Comparison of ENCODE assay signal across 1 cellular context in the genomic region with DNA sequence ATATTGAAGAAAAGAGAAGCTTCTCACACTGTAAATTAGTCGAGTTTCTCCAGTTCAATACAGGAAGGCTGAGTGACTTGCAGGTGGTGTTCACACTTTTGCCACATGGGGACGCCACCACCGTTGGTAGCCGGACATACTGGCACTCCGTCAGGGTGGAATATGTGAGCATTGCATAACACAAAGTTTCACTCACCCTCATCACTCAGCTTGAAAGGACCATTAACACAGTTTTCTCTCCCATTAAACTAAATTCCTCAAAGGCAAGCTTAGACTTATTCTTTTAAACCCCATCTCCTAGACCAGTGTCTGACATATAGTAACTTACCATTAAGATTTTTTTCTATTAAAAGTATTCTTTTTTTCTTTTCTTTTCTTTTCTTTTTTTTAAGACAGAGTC.
A peak's percentile ranks its signal among the peaks of the same experiment; 100 is the strongest.
TF ChIP-seq lines count a peak whose summit lies in the region.

No MANE protein-coding gene starts in this region.

TF ChIP-seq in HepG2, 621 proteins besides CTCF, POLR2A, EP300 and RAD21 (continued from another document and continues in another):
- TF ChIP-seq ARNTL (CRISPR knock-in tag; IDR thresholded peaks at IDR 0.05) (no peak), TBL1XR1 (IDR thresholded peaks at IDR 0.05; ENCODE audit: borderline replicate concordance, low read length, partially characterized antibody) (no peak), ZNF781 (CRISPR knock-in tag; IDR thresholded peaks at IDR 0.05; ENCODE audit: borderline replicate concordance, not compliant biosample characterization) (no peak), HNF4G (IDR thresholded peaks at IDR 0.05; ENCODE audit: borderline replicate concordance, low read depth, low read length) (no peak; the same call in 1 of the 2 replicates), HNF4G (CRISPR knock-in tag; IDR thresholded peaks at IDR 0.05; ENCODE audit: borderline replicate concordance, low read depth) (no peak), DMAP1 (CRISPR knock-in tag; IDR thresholded peaks at IDR 0.05) (no peak), KDM3A (CRISPR knock-in tag; IDR thresholded peaks at IDR 0.05; ENCODE audit: low read depth) (peak; percentile 41; the same call in 1 of the 2 replicates), ZNF879 (CRISPR knock-in tag; IDR thresholded peaks at IDR 0.05) (no peak), ZNF629 (CRISPR knock-in tag; conservative IDR thresholded peaks at IDR 0.05) (no peak), ZNF33B (CRISPR knock-in tag; IDR thresholded peaks at IDR 0.05) (no peak), YEATS2 (CRISPR knock-in tag; IDR thresholded peaks at IDR 0.05; ENCODE audit: borderline replicate concordance) (no peak), ZNF790 (CRISPR knock-in tag; IDR thresholded peaks at IDR 0.05; ENCODE audit: borderline replicate concordance) (0 out of 2 replicates have a peak, but pooled peaks have one; percentile 46), SATB2 (CRISPR knock-in tag; IDR thresholded peaks at IDR 0.05) (no peak), AKAP8 (CRISPR knock-in tag; IDR thresholded peaks at IDR 0.05) (no peak), ZNF280D (CRISPR knock-in tag; IDR thresholded peaks at IDR 0.05) (no peak), TOPORS (CRISPR knock-in tag; IDR thresholded peaks at IDR 0.05) (no peak), ZFP36L2 (CRISPR knock-in tag; IDR thresholded peaks at IDR 0.05) (no peak), SP5 (CRISPR knock-in tag; IDR thresholded peaks at IDR 0.05; ENCODE audit: borderline replicate concordance, low read depth) (no peak), ZNF547 (CRISPR knock-in tag; IDR thresholded peaks at IDR 0.05) (no peak), NR3C1 (CRISPR knock-in tag; IDR thresholded peaks at IDR 0.05) (no peak), ZBTB34 (CRISPR knock-in tag; IDR thresholded peaks at IDR 0.05) (no peak), ZFP82 (CRISPR knock-in tag; IDR thresholded peaks at IDR 0.05; ENCODE audit: borderline replicate concordance) (no peak), SPEN (CRISPR knock-in tag; IDR thresholded peaks at IDR 0.05; ENCODE audit: low read depth) (peak; percentile 54; the same call in 1 of the 2 replicates), MED13 (CRISPR knock-in tag; IDR thresholded peaks at IDR 0.05) (no peak), ZNF337 (CRISPR knock-in tag; IDR thresholded peaks at IDR 0.05; ENCODE audit: borderline replicate concordance, low read depth) (no peak), ZNF577 (CRISPR knock-in tag; IDR thresholded peaks at IDR 0.05; ENCODE audit: borderline replicate concordance, low read depth) (no peak), KLF13 (CRISPR knock-in tag; IDR thresholded peaks at IDR 0.05) (no peak), HOXA7 (CRISPR knock-in tag; IDR thresholded peaks at IDR 0.05) (no peak), CCAR2 (optimal IDR thresholded peaks at IDR 0.05; ENCODE audit: low read depth, low read length) (no peak), HOXA9 (CRISPR knock-in tag; IDR thresholded peaks at IDR 0.05; ENCODE audit: borderline replicate concordance) (no peak), MLLT10 (CRISPR knock-in tag; IDR thresholded peaks at IDR 0.05) (no peak), PRMT3 (CRISPR knock-in tag; IDR thresholded peaks at IDR 0.05; ENCODE audit: borderline replicate concordance, low read depth) (no peak), MEIS1 (CRISPR knock-in tag; IDR thresholded peaks at IDR 0.05; ENCODE audit: borderline replicate concordance) (no peak), SMC3 (IDR thresholded peaks at IDR 0.05; ENCODE audit: low read length) (peak; percentile 97)
- TF ChIP-seq, protein P1, sequence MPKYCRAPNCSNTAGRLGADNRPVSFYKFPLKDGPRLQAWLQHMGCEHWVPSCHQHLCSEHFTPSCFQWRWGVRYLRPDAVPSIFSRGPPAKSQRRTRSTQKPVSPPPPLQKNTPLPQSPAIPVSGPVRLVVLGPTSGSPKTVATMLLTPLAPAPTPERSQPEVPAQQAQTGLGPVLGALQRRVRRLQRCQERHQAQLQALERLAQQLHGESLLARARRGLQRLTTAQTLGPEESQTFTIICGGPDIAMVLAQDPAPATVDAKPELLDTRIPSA (CRISPR knock-in tag; IDR thresholded peaks at IDR 0.05; ENCODE audit: borderline replicate concordance), result no peak
- TF ChIP-seq, protein P2, sequence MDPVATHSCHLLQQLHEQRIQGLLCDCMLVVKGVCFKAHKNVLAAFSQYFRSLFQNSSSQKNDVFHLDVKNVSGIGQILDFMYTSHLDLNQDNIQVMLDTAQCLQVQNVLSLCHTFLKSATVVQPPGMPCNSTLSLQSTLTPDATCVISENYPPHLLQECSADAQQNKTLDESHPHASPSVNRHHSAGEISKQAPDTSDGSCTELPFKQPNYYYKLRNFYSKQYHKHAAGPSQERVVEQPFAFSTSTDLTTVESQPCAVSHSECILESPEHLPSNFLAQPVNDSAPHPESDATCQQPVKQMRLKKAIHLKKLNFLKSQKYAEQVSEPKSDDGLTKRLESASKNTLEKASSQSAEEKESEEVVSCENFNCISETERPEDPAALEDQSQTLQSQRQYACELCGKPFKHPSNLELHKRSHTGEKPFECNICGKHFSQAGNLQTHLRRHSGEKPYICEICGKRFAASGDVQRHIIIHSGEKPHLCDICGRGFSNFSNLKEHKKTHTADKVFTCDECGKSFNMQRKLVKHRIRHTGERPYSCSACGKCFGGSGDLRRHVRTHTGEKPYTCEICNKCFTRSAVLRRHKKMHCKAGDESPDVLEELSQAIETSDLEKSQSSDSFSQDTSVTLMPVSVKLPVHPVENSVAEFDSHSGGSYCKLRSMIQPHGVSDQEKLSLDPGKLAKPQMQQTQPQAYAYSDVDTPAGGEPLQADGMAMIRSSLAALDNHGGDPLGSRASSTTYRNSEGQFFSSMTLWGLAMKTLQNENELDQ (CRISPR knock-in tag; IDR thresholded peaks at IDR 0.05; ENCODE audit: borderline replicate concordance), result no peak
- TF ChIP-seq, protein P3, sequence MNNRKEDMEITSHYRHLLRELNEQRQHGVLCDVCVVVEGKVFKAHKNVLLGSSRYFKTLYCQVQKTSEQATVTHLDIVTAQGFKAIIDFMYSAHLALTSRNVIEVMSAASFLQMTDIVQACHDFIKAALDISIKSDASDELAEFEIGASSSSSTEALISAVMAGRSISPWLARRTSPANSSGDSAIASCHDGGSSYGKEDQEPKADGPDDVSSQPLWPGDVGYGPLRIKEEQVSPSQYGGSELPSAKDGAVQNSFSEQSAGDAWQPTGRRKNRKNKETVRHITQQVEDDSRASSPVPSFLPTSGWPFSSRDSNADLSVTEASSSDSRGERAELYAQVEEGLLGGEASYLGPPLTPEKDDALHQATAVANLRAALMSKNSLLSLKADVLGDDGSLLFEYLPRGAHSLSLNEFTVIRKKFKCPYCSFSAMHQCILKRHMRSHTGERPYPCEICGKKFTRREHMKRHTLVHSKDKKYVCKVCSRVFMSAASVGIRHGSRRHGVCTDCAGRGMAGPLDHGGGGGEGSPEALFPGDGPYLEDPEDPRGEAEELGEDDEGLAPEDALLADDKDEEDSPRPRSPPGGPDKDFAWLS (CRISPR knock-in tag; IDR thresholded peaks at IDR 0.05; ENCODE audit: borderline replicate concordance), result no peak
- TF ChIP-seq, protein P4, sequence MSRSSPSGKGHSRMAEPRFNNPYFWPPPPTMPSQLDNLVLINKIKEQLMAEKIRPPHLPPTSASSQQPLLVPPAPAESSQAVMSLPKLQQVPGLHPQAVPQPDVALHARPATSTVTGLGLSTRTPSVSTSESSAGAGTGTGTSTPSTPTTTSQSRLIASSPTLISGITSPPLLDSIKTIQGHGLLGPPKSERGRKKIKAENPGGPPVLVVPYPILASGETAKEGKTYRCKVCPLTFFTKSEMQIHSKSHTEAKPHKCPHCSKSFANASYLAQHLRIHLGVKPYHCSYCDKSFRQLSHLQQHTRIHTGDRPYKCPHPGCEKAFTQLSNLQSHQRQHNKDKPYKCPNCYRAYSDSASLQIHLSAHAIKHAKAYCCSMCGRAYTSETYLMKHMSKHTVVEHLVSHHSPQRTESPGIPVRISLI (CRISPR knock-in tag; IDR thresholded peaks at IDR 0.05; ENCODE audit: borderline replicate concordance), result no peak
- TF ChIP-seq, protein P5, sequence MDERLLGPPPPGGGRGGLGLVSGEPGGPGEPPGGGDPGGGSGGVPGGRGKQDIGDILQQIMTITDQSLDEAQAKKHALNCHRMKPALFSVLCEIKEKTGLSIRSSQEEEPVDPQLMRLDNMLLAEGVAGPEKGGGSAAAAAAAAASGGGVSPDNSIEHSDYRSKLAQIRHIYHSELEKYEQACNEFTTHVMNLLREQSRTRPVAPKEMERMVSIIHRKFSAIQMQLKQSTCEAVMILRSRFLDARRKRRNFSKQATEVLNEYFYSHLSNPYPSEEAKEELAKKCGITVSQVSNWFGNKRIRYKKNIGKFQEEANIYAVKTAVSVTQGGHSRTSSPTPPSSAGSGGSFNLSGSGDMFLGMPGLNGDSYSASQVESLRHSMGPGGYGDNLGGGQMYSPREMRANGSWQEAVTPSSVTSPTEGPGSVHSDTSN (CRISPR knock-in tag; IDR thresholded peaks at IDR 0.05), result no peak
- TF ChIP-seq, protein P6, sequence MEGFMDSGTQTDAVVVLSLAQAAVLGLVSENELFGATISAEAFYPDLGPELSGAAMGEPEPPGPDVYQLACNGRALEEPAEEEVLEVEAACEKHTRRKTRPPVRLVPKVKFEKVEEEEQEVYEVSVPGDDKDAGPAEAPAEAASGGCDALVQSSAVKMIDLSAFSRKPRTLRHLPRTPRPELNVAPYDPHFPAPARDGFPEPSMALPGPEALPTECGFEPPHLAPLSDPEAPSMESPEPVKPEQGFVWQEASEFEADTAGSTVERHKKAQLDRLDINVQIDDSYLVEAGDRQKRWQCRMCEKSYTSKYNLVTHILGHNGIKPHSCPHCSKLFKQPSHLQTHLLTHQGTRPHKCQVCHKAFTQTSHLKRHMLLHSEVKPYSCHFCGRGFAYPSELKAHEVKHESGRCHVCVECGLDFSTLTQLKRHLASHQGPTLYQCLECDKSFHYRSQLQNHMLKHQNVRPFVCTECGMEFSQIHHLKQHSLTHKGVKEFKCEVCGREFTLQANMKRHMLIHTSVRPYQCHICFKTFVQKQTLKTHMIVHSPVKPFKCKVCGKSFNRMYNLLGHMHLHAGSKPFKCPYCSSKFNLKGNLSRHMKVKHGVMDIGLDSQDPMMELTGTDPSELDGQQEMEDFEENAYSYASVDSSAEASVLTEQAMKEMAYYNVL (CRISPR knock-in tag; IDR thresholded peaks at IDR 0.05; ENCODE audit: borderline replicate concordance), result no peak
- TF ChIP-seq, protein P7, sequence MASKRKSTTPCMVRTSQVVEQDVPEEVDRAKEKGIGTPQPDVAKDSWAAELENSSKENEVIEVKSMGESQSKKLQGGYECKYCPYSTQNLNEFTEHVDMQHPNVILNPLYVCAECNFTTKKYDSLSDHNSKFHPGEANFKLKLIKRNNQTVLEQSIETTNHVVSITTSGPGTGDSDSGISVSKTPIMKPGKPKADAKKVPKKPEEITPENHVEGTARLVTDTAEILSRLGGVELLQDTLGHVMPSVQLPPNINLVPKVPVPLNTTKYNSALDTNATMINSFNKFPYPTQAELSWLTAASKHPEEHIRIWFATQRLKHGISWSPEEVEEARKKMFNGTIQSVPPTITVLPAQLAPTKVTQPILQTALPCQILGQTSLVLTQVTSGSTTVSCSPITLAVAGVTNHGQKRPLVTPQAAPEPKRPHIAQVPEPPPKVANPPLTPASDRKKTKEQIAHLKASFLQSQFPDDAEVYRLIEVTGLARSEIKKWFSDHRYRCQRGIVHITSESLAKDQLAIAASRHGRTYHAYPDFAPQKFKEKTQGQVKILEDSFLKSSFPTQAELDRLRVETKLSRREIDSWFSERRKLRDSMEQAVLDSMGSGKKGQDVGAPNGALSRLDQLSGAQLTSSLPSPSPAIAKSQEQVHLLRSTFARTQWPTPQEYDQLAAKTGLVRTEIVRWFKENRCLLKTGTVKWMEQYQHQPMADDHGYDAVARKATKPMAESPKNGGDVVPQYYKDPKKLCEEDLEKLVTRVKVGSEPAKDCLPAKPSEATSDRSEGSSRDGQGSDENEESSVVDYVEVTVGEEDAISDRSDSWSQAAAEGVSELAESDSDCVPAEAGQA (IDR thresholded peaks at IDR 0.05; ENCODE audit: low read depth), result no peak
- TF ChIP-seq, protein P7 (CRISPR knock-in tag; IDR thresholded peaks at IDR 0.05; ENCODE audit: borderline replicate concordance), result no peak
